1 cellular context compared by ENCODE assay signal in the genomic region with DNA sequence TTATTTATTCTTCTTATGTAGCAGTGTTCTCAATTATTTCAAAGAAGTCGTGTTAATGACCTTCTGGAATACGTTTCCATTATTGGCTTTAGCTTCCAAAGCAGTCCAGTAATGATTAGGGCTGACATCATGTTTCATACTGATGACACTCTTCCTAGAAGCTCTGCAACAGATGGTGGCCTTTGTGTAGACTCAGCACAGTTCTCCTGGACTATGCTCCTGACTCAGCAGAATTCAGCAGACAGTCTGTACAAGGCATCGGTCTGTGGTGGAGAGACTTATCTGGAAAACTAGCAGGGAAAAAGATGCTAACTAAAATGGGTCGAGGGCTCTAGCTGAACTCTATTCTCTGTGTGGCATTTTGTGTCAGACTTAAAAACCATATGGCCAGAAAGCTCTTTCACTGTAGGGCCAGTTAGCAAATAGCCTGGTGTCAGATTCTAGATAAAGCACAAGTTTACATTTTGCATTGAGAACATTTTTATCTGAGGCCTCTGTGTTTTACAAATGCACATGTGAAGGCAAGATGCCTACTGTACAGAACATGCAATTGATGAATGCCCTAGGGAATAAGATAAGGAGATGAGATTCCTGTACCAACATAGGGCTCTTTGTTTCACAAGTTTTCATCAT.
A peak's percentile ranks its signal among the peaks of the same experiment; 100 is the strongest.
TF ChIP-seq lines count a peak whose summit lies in the region.

No MANE protein-coding gene starts in this region.

TF ChIP-seq in K562, 482 proteins besides CTCF, POLR2A, EP300 and RAD21 (continued from another document and continues in another):
- TF ChIP-seq, protein P1, sequence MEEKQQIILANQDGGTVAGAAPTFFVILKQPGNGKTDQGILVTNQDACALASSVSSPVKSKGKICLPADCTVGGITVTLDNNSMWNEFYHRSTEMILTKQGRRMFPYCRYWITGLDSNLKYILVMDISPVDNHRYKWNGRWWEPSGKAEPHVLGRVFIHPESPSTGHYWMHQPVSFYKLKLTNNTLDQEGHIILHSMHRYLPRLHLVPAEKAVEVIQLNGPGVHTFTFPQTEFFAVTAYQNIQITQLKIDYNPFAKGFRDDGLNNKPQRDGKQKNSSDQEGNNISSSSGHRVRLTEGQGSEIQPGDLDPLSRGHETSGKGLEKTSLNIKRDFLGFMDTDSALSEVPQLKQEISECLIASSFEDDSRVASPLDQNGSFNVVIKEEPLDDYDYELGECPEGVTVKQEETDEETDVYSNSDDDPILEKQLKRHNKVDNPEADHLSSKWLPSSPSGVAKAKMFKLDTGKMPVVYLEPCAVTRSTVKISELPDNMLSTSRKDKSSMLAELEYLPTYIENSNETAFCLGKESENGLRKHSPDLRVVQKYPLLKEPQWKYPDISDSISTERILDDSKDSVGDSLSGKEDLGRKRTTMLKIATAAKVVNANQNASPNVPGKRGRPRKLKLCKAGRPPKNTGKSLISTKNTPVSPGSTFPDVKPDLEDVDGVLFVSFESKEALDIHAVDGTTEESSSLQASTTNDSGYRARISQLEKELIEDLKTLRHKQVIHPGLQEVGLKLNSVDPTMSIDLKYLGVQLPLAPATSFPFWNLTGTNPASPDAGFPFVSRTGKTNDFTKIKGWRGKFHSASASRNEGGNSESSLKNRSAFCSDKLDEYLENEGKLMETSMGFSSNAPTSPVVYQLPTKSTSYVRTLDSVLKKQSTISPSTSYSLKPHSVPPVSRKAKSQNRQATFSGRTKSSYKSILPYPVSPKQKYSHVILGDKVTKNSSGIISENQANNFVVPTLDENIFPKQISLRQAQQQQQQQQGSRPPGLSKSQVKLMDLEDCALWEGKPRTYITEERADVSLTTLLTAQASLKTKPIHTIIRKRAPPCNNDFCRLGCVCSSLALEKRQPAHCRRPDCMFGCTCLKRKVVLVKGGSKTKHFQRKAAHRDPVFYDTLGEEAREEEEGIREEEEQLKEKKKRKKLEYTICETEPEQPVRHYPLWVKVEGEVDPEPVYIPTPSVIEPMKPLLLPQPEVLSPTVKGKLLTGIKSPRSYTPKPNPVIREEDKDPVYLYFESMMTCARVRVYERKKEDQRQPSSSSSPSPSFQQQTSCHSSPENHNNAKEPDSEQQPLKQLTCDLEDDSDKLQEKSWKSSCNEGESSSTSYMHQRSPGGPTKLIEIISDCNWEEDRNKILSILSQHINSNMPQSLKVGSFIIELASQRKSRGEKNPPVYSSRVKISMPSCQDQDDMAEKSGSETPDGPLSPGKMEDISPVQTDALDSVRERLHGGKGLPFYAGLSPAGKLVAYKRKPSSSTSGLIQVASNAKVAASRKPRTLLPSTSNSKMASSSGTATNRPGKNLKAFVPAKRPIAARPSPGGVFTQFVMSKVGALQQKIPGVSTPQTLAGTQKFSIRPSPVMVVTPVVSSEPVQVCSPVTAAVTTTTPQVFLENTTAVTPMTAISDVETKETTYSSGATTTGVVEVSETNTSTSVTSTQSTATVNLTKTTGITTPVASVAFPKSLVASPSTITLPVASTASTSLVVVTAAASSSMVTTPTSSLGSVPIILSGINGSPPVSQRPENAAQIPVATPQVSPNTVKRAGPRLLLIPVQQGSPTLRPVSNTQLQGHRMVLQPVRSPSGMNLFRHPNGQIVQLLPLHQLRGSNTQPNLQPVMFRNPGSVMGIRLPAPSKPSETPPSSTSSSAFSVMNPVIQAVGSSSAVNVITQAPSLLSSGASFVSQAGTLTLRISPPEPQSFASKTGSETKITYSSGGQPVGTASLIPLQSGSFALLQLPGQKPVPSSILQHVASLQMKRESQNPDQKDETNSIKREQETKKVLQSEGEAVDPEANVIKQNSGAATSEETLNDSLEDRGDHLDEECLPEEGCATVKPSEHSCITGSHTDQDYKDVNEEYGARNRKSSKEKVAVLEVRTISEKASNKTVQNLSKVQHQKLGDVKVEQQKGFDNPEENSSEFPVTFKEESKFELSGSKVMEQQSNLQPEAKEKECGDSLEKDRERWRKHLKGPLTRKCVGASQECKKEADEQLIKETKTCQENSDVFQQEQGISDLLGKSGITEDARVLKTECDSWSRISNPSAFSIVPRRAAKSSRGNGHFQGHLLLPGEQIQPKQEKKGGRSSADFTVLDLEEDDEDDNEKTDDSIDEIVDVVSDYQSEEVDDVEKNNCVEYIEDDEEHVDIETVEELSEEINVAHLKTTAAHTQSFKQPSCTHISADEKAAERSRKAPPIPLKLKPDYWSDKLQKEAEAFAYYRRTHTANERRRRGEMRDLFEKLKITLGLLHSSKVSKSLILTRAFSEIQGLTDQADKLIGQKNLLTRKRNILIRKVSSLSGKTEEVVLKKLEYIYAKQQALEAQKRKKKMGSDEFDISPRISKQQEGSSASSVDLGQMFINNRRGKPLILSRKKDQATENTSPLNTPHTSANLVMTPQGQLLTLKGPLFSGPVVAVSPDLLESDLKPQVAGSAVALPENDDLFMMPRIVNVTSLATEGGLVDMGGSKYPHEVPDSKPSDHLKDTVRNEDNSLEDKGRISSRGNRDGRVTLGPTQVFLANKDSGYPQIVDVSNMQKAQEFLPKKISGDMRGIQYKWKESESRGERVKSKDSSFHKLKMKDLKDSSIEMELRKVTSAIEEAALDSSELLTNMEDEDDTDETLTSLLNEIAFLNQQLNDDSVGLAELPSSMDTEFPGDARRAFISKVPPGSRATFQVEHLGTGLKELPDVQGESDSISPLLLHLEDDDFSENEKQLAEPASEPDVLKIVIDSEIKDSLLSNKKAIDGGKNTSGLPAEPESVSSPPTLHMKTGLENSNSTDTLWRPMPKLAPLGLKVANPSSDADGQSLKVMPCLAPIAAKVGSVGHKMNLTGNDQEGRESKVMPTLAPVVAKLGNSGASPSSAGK (IDR thresholded peaks at IDR 0.05), result peak; percentile 24; the same call in 1 of the 2 replicates
- no peak for TF ChIP-seq TARDBP (IDR thresholded peaks at IDR 0.05)
- peak; percentile 71 for TF ChIP-seq CREM (IDR thresholded peaks at IDR 0.05; ENCODE audit: low read depth)
- no peak for TF ChIP-seq SP1 (CRISPR knock-in tag; IDR thresholded peaks at IDR 0.05)
- TF ChIP-seq SMARCE1 (IDR thresholded peaks at IDR 0.05), result peak; percentile 69
- TF ChIP-seq CREB1 (IDR thresholded peaks at IDR 0.05), result peak; percentile 66; the same call in 1 of the 2 replicates
- TF ChIP-seq CREB1 (CRISPR knock-in tag; IDR thresholded peaks at IDR 0.05), result no peak
- TF ChIP-seq, protein P2, sequence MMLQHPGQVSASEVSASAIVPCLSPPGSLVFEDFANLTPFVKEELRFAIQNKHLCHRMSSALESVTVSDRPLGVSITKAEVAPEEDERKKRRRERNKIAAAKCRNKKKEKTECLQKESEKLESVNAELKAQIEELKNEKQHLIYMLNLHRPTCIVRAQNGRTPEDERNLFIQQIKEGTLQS (IDR thresholded peaks at IDR 0.05), result peak; percentile 90
- TF ChIP-seq, protein P2 (CRISPR knock-in tag; conservative IDR thresholded peaks at IDR 0.05), result no peak
- peak; percentile 92 for TF ChIP-seq ATF7 (IDR thresholded peaks at IDR 0.05)
- peak; percentile 53; the same call in 1 of the 2 replicates for TF ChIP-seq CBFA2T3 (IDR thresholded peaks at IDR 0.05)
- TF ChIP-seq EP400 (IDR thresholded peaks at IDR 0.05), result peak; percentile 45
- TF ChIP-seq TAF9B (IDR thresholded peaks at IDR 0.05; ENCODE audit: partially characterized antibody), result peak; percentile 70
- peak; percentile 25; the same call in 1 of the 2 replicates for TF ChIP-seq ZNF584 (CRISPR knock-in tag; IDR thresholded peaks at IDR 0.05; ENCODE audit: low read depth)
- no peak for TF ChIP-seq NELFE (IDR thresholded peaks at IDR 0.05; ENCODE audit: insufficient read depth, insufficient read length)
- peak; percentile 74 for TF ChIP-seq JUND (IDR thresholded peaks at IDR 0.05; ENCODE audit: borderline replicate concordance, low read depth, low read length)
- peak; percentile 61; the same call in 1 of the 3 replicates for TF ChIP-seq JUND (tag; IDR thresholded peaks at IDR 0.05; ENCODE audit: borderline replicate concordance, low read depth, low read length)
- no peak for TF ChIP-seq ZBTB7A (IDR thresholded peaks at IDR 0.05; ENCODE audit: borderline replicate concordance, control insufficient read depth, low read depth, low read length)
- TF ChIP-seq MEIS2 (IDR thresholded peaks at IDR 0.05; ENCODE audit: partially characterized antibody), result peak; percentile 39
- peak; percentile 29; the same call in 1 of the 2 replicates for TF ChIP-seq NCOR1 (IDR thresholded peaks at IDR 0.05)
- TF ChIP-seq C11orf30 (IDR thresholded peaks at IDR 0.05; ENCODE audit: low read depth), result peak; percentile 100
- no peak for TF ChIP-seq NR2C2 (CRISPR knock-in tag; IDR thresholded peaks at IDR 0.05)
- 0 out of 2 replicates have a peak, but pooled peaks have one; percentile 10 for TF ChIP-seq NR2C2 (tag; IDR thresholded peaks at IDR 0.05)
- TF ChIP-seq GATA2 (CRISPR knock-in tag; IDR thresholded peaks at IDR 0.05), result 0 out of 2 replicates have a peak, but pooled peaks have one; percentile 19
- TF ChIP-seq ARNT (IDR thresholded peaks at IDR 0.05), result 0 out of 4 replicates have a peak, but pooled peaks of 1 of the 2 experiments have one; percentile 56
- no peak for TF ChIP-seq NFIX (CRISPR knock-in tag; IDR thresholded peaks at IDR 0.05; ENCODE audit: low read depth)
- peak; percentile 100 for TF ChIP-seq MAFG (tag; conservative IDR thresholded peaks at IDR 0.05)
- no peak for TF ChIP-seq ZNF785 (CRISPR knock-in tag; IDR thresholded peaks at IDR 0.05)
- TF ChIP-seq HNRNPL (IDR thresholded peaks at IDR 0.05; ENCODE audit: low read depth, low read length), result no peak
- peak in 1 of 2 experiments; percentile 64; a peak in 1 of 4 replicates for TF ChIP-seq TRIM24 (IDR thresholded peaks at IDR 0.05)
- 0 out of 2 replicates have a peak, but pooled peaks have one; percentile 43 for TF ChIP-seq CTBP1 (IDR thresholded peaks at IDR 0.05; ENCODE audit: borderline replicate concordance)
- TF ChIP-seq, protein P3, sequence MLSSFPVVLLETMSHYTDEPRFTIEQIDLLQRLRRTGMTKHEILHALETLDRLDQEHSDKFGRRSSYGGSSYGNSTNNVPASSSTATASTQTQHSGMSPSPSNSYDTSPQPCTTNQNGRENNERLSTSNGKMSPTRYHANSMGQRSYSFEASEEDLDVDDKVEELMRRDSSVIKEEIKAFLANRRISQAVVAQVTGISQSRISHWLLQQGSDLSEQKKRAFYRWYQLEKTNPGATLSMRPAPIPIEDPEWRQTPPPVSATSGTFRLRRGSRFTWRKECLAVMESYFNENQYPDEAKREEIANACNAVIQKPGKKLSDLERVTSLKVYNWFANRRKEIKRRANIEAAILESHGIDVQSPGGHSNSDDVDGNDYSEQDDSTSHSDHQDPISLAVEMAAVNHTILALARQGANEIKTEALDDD (IDR thresholded peaks at IDR 0.05), result 0 out of 2 replicates have a peak, but pooled peaks have one; percentile 35
- peak; percentile 47; the same call in 1 of the 2 replicates for TF ChIP-seq TCF3 (CRISPR knock-in tag; IDR thresholded peaks at IDR 0.05)
- TF ChIP-seq ZNF766 (CRISPR knock-in tag; conservative IDR thresholded peaks at IDR 0.05), result peak; percentile 36; the same call in 1 of the 2 replicates
- TF ChIP-seq ZNF197 (CRISPR knock-in tag; IDR thresholded peaks at IDR 0.05; ENCODE audit: low read depth), result peak; percentile 57; the same call in 1 of the 2 replicates
- TF ChIP-seq MAFF (IDR thresholded peaks at IDR 0.05; ENCODE audit: low read length), result peak; percentile 99
- TF ChIP-seq, protein P4, sequence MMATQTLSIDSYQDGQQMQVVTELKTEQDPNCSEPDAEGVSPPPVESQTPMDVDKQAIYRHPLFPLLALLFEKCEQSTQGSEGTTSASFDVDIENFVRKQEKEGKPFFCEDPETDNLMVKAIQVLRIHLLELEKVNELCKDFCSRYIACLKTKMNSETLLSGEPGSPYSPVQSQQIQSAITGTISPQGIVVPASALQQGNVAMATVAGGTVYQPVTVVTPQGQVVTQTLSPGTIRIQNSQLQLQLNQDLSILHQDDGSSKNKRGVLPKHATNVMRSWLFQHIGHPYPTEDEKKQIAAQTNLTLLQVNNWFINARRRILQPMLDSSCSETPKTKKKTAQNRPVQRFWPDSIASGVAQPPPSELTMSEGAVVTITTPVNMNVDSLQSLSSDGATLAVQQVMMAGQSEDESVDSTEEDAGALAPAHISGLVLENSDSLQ (IDR thresholded peaks at IDR 0.05), result peak; percentile 50; the same call in 1 of the 2 replicates
- TF ChIP-seq, protein P5, sequence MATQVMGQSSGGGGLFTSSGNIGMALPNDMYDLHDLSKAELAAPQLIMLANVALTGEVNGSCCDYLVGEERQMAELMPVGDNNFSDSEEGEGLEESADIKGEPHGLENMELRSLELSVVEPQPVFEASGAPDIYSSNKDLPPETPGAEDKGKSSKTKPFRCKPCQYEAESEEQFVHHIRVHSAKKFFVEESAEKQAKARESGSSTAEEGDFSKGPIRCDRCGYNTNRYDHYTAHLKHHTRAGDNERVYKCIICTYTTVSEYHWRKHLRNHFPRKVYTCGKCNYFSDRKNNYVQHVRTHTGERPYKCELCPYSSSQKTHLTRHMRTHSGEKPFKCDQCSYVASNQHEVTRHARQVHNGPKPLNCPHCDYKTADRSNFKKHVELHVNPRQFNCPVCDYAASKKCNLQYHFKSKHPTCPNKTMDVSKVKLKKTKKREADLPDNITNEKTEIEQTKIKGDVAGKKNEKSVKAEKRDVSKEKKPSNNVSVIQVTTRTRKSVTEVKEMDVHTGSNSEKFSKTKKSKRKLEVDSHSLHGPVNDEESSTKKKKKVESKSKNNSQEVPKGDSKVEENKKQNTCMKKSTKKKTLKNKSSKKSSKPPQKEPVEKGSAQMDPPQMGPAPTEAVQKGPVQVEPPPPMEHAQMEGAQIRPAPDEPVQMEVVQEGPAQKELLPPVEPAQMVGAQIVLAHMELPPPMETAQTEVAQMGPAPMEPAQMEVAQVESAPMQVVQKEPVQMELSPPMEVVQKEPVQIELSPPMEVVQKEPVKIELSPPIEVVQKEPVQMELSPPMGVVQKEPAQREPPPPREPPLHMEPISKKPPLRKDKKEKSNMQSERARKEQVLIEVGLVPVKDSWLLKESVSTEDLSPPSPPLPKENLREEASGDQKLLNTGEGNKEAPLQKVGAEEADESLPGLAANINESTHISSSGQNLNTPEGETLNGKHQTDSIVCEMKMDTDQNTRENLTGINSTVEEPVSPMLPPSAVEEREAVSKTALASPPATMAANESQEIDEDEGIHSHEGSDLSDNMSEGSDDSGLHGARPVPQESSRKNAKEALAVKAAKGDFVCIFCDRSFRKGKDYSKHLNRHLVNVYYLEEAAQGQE (CRISPR knock-in tag; IDR thresholded peaks at IDR 0.05; ENCODE audit: low read depth), result no peak
- peak; percentile 23; the same call in 1 of the 2 replicates for TF ChIP-seq FOXJ2 (tag; IDR thresholded peaks at IDR 0.05)
- TF ChIP-seq ZNF436 (CRISPR knock-in tag; IDR thresholded peaks at IDR 0.05), result no peak
